ENCODE assay signal across 8 cellular contexts in the genomic region with DNA sequence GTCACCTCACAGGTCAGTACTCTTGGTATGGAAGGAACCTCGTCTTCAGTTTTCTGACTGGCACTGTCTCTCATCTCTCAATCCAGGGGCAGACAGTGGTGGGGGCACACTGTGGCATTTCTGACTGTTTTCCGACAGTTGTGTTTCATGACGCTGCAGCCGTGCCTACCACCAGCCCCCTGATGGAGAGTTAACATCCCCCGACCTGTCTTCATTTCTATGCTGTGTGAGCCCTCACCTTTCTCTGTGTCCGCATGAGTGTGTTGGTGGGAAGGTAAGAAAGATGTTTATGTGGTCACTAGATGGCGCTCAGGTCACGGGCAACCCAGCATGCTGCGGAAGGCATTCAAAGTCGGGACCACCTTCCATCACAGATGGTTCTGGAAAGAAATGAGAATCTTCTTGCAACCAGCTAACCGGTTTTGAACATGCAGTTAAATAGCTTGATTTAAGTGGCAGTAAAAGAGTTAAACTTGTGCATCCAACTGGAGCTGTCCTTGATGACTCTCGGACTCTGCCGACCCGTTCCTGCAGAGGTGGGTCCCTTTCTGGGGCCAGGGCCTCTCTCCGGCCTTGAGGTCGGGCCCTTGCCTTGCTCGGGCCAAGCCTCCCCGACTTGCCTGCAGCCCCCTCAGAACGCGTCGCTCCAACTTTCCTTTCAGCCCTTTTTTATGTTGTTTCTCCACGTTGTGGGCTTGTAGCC.
DNase-seq lines count a peak whose midpoint lies in the region; ATAC-seq, FAIRE-seq and TF ChIP-seq lines count a peak whose summit lies in the region.

No MANE protein-coding gene starts in this region.

- H3K9me3 ChIP-seq in DND-41 (ENCODE audit: insufficient read depth, low read length, severe bottlenecking): no peaks in the 10 kb centered on the region
- peaks cover 5 to 8% of the 10 kb centered on the region in 2 experiments; a peak in 1 of 4 replicates for H3K9me3 ChIP-seq in H1 (ENCODE audit: insufficient read depth in 2 of 2, low read depth in 1 of 2, low read length in 1 of 2)

- H3K36me3 ChIP-seq in DND-41 (ENCODE audit: insufficient read depth, low read length) (no peaks in the 10 kb centered on the region), H1 (ENCODE audit: control insufficient read depth in 2 of 4, insufficient read depth in 4 of 4, low read length in 3 of 4) (no peaks in the 10 kb centered on the region), mesendoderm (ENCODE audit: control insufficient read depth, insufficient read depth, low read length) (no peaks in the 10 kb centered on the region)

- no peak overlapping the region for H3K27ac ChIP-seq in DND-41 (ENCODE audit: low read length)
- H3K27ac ChIP-seq in H1 (ENCODE audit: low read depth, low read length): no peak overlapping the region
- no peak overlapping the region for H3K27ac ChIP-seq in mesendoderm (ENCODE audit: low read depth, low read length)

- TF ChIP-seq CTCF in DND-41 (IDR thresholded peaks at IDR 0.05; ENCODE audit: borderline replicate concordance, extremely low read depth, low read length, poor library complexity, severe bottlenecking) (peak; percentile 74), H1 (IDR thresholded peaks at IDR 0.05; ENCODE audit: control extremely low read depth in 1 of 3, insufficient read depth in 1 of 3, low read depth in 1 of 3, low read length in 3 of 3) (peak; percentile 78 to 91 (median 89)), omental fat pad (IDR thresholded peaks at IDR 0.05) (peak in 1 of 3 donors; percentile 18)

- DNase-seq in DND-41 (peak; percentile 48), NCI-H446 (lab: John Stamatoyannopoulos, UW) (peak; percentile 28 to 78), H1 (ENCODE audit: low read depth in 1 of 2, low spot score in 2 of 2) (peak; percentile 56 to 68), mesendoderm (peak; percentile 83), omental fat pad (ENCODE audit: low spot score) (no peak)
- peak; percentile 43 for DNase-seq in activated CD4-positive, alpha-beta memory T cell treated with anti-CD3 and anti-CD28 coated beads, Interleukin-2, amount 10 ng/mL, durations not matched to agents 7 days and 5 days
- DNase-seq in stimulated activated naive CD8-positive, alpha-beta T cell treated with anti-CD3 and anti-CD28 coated beads, Interleukin-15, Interleukin-2, amounts not matched to agents 100 U/mL and 50 U/mL, for 24 hours: peak; percentile 51

- H2AFZ ChIP-seq in DND-41 (ENCODE audit: low read depth, low read length): no peak overlapping the region
- H2AFZ ChIP-seq in H1 (ENCODE audit: low read length): 0 out of 2 replicates have a peak overlapping the region, but pooled peaks have one; percentile 54

- ATAC-seq in DND-41 (ENCODE audit: insufficient read depth, low read depth) (peak; percentile 72), HG02623 (IDR thresholded peaks at IDR 0.05; ENCODE audit: unreplicated experiment) (peak; percentile 55), omental fat pad (ENCODE audit: low FRiP score) (no peak)
- ATAC-seq in stimulated activated naive CD8-positive, alpha-beta T cell treated with anti-CD3 and anti-CD28 coated beads, Interleukin-15, Interleukin-2, amounts not matched to agents 100 U/mL and 50 U/mL, for 24 hours: peak; percentile 79

- H2BK120ac ChIP-seq in H1 (replicated peaks; ENCODE audit: low read depth, low read length): no peak overlapping the region
- no peak overlapping the region for H2BK120ac ChIP-seq in mesendoderm (ENCODE audit: low read depth, low read length)

- peaks cover 17% of the 10 kb centered on the region for H3K27me3 Mint-ChIP-seq in activated CD4-positive, alpha-beta memory T cell treated with anti-CD3 and anti-CD28 coated beads, Interleukin-2, amount 10 ng/mL, durations not matched to agents 7 days and 5 days

- peaks cover 19% of the 10 kb centered on the region for H3K27me3 ChIP-seq in DND-41 (ENCODE audit: insufficient read depth, low read length, poor library complexity)
- H3K27me3 ChIP-seq in H1 (replicated peaks in 1 of 4; ENCODE audit: control insufficient read depth in 3 of 4, extremely low read depth in 1 of 4, insufficient read depth in 3 of 4, low read length in 3 of 4): no peaks in the 10 kb centered on the region
- H3K27me3 ChIP-seq in mesendoderm (ENCODE audit: insufficient read depth, low read length, poor library complexity): no peaks in the 10 kb centered on the region

- no peaks in the 10 kb centered on the region for H3K23me2 ChIP-seq in H1 (ENCODE audit: low read depth, low read length)

- H3K56ac ChIP-seq in H1 (replicated peaks; ENCODE audit: insufficient read length, low read depth, low read length): no peak overlapping the region
- no peak overlapping the region for H3K56ac ChIP-seq in mesendoderm (ENCODE audit: low read length)

- CTCF ChIA-PET in activated CD4-positive, alpha-beta memory T cell treated with anti-CD3 and anti-CD28 coated beads, Interleukin-2, amount 10 ng/mL, durations not matched to agents 7 days and 5 days (lab: Charles Lee): interaction anchor here (1.2 to 2.4 kb wide), 5 partner anchors 9 to 604 kb away, joined by 4 to 10 read pairs (median 5); no protein-coding TSS in a partner anchor
- CTCF ChIA-PET in H1 (lab: Charles Lee; ENCODE audit: partially characterized antibody): interaction anchor here (0.6 to 22.8 kb wide), 31 partner anchors 8 to 631 kb away, joined by 3 to 386 read pairs (median 4); no protein-coding TSS in a partner anchor

- H3K23ac ChIP-seq in H1 (ENCODE audit: insufficient read length): no peak overlapping the region
- no peak overlapping the region for H3K23ac ChIP-seq in mesendoderm (ENCODE audit: low read length)

- no peak overlapping the region for H4K91ac ChIP-seq in H1 (replicated peaks; ENCODE audit: insufficient read length, low read length)

- H3K4ac ChIP-seq in H1 (replicated peaks; ENCODE audit: insufficient read length, low read depth, low read length) (no peak overlapping the region), mesendoderm (ENCODE audit: low read depth, low read length) (no peak overlapping the region)

- H2BK5ac ChIP-seq in H1 (ENCODE audit: low read depth, low read length): no peak overlapping the region
- H2BK5ac ChIP-seq in mesendoderm (ENCODE audit: low read length): no peak overlapping the region

- no peak overlapping the region for H3K9ac ChIP-seq in DND-41 (ENCODE audit: low read depth, low read length)
- H3K9ac ChIP-seq in H1 (replicated peaks in 1 of 4; ENCODE audit: extremely low read depth in 1 of 4, low read depth in 3 of 4, low read length in 3 of 4): no peak overlapping the region
- no peak overlapping the region for H3K9ac ChIP-seq in mesendoderm (ENCODE audit: low read length)

- POLR2A ChIA-PET in activated CD4-positive, alpha-beta memory T cell treated with anti-CD3 and anti-CD28 coated beads, Interleukin-2, amount 10 ng/mL, durations not matched to agents 7 days and 5 days (lab: Charles Lee): no interaction called here
- POLR2A ChIA-PET in H1 (lab: Charles Lee; ENCODE audit: partially characterized antibody): no interaction called here

- no peak overlapping the region for H2BK20ac ChIP-seq in H1 (ENCODE audit: low read length)

- no peak overlapping the region for H2BK12ac ChIP-seq in H1 (ENCODE audit: low read depth, low read length)

- H3K79me2 ChIP-seq in DND-41 (ENCODE audit: insufficient read depth, low read length): no peaks in the 10 kb centered on the region
- no peaks in the 10 kb centered on the region for H3K79me2 ChIP-seq in H1 (ENCODE audit: control insufficient read depth in 1 of 2, insufficient read depth in 2 of 2, low read length in 2 of 2)
- H3K79me2 ChIP-seq in mesendoderm (ENCODE audit: control insufficient read depth, insufficient read depth, low read length): no peaks in the 10 kb centered on the region

- no peak overlapping the region for H4K5ac ChIP-seq in H1 (ENCODE audit: insufficient read length, low read depth, low read length)
- no peak overlapping the region for H4K5ac ChIP-seq in mesendoderm (ENCODE audit: low read length)

- H3K4me3 ChIP-seq in DND-41 (ENCODE audit: low read depth in 1 of 2, low read length in 2 of 2) (no peak overlapping the region), H1 (ENCODE audit: extremely low read depth in 1 of 4, insufficient read depth in 2 of 4, low read depth in 3 of 4, low read length in 4 of 4) (no peak overlapping the region), mesendoderm (ENCODE audit: low read length) (no peak overlapping the region)

- no peak for TF ChIP-seq EP300 in H1 (IDR thresholded peaks at IDR 0.05; ENCODE audit: borderline replicate concordance in 1 of 2, low read depth in 2 of 2, low read length in 2 of 2)

- H3K79me1 ChIP-seq in H1 (ENCODE audit: low read depth, low read length) (no peaks in the 10 kb centered on the region), mesendoderm (ENCODE audit: low read length) (no peaks in the 10 kb centered on the region)

- no peak overlapping the region for H3K4me2 ChIP-seq in DND-41 (ENCODE audit: insufficient read depth, low read length)
- H3K4me2 ChIP-seq in H1 (ENCODE audit: insufficient read depth in 1 of 2, low read depth in 2 of 2, low read length in 2 of 2): no peak overlapping the region
- H3K4me2 ChIP-seq in mesendoderm (ENCODE audit: low read length): no peak overlapping the region

- no peak for TF ChIP-seq POLR2A in H1 (IDR thresholded peaks at IDR 0.05; ENCODE audit: control extremely low read depth in 1 of 2, low read depth in 2 of 2, low read length in 2 of 2)

- no peak overlapping the region for H3K27ac Mint-ChIP-seq in activated CD4-positive, alpha-beta memory T cell treated with anti-CD3 and anti-CD28 coated beads, Interleukin-2, amount 10 ng/mL, durations not matched to agents 7 days and 5 days

- H2BK15ac ChIP-seq in H1 (ENCODE audit: low read length): no peak overlapping the region
- H2BK15ac ChIP-seq in mesendoderm (replicated peaks; ENCODE audit: low read depth): no peak overlapping the region

- WGBS in H1 (ENCODE audit: extremely low coverage in 1 of 2, insufficient coverage in 1 of 2, insufficient read length in 1 of 2, insufficient replicate concordance in 2 of 2, low coverage in 1 of 2, low lambda C conversion rate in 2 of 2, missing lambda C conversion rate in 1 of 2), 2 experiments: 59% methylated on average over 22 of the region's 22 CpGs; no CpG with 5 or more reads in 1 of the 2 experiments
- no CpG with 5 or more reads among the region's 22 CpGs for WGBS in mesendoderm (ENCODE audit: extremely low coverage, insufficient coverage, low lambda C conversion rate)

- H3K4me1 Mint-ChIP-seq in activated CD4-positive, alpha-beta memory T cell treated with anti-CD3 and anti-CD28 coated beads, Interleukin-2, amount 10 ng/mL, durations not matched to agents 7 days and 5 days: peaks cover 9% of the 10 kb centered on the region

- H3K4me1 ChIP-seq in DND-41 (ENCODE audit: insufficient read depth, low read length): no peaks in the 10 kb centered on the region
- H3K4me1 ChIP-seq in H1 (replicated peaks in 1 of 4; ENCODE audit: control insufficient read depth in 3 of 4, insufficient read depth in 4 of 4, low read length in 3 of 4): no peaks in the 10 kb centered on the region
- no peaks in the 10 kb centered on the region for H3K4me1 ChIP-seq in mesendoderm (ENCODE audit: control insufficient read depth, low read depth, low read length)

- H4K20me1 ChIP-seq in DND-41 (ENCODE audit: insufficient read depth, low read length): no peaks in the 10 kb centered on the region; the same call in 1 of the 2 replicates
- H4K20me1 ChIP-seq in H1 (replicated peaks in 1 of 2; ENCODE audit: control insufficient read depth in 1 of 2, insufficient read depth in 2 of 2, low read length in 2 of 2): no peaks in the 10 kb centered on the region

- no peak overlapping the region for H3K14ac ChIP-seq in H1 (ENCODE audit: insufficient read length)

- H3K9me3 Mint-ChIP-seq in activated CD4-positive, alpha-beta memory T cell treated with anti-CD3 and anti-CD28 coated beads, Interleukin-2, amount 10 ng/mL, durations not matched to agents 7 days and 5 days: no peaks in the 10 kb centered on the region

- peak; percentile 96 for FAIRE-seq in H1 (lab: Jason Lieb, UNC)

- H2AK5ac ChIP-seq in H1 (ENCODE audit: low read depth, low read length) (no peak overlapping the region), mesendoderm (ENCODE audit: low read length) (no peak overlapping the region)

- H3K36me3 Mint-ChIP-seq in activated CD4-positive, alpha-beta memory T cell treated with anti-CD3 and anti-CD28 coated beads, Interleukin-2, amount 10 ng/mL, durations not matched to agents 7 days and 5 days (ENCODE audit: low read depth): no peaks in the 10 kb centered on the region

- no peak overlapping the region for H3K4me3 Mint-ChIP-seq in activated CD4-positive, alpha-beta memory T cell treated with anti-CD3 and anti-CD28 coated beads, Interleukin-2, amount 10 ng/mL, durations not matched to agents 7 days and 5 days

- peak; percentile 96 to 97 for TF ChIP-seq RAD21 in H1 (IDR thresholded peaks at IDR 0.05 in 1 of 2, conservative IDR thresholded peaks at IDR 0.05 in 1 of 2; ENCODE audit: low read depth in 2 of 2, low read length in 2 of 2)

- H4K8ac ChIP-seq in H1 (ENCODE audit: extremely low read depth, insufficient read depth, low read length) (no peak overlapping the region), mesendoderm (ENCODE audit: low read depth, low read length) (no peak overlapping the region)

- no peak overlapping the region for H3K18ac ChIP-seq in H1 (ENCODE audit: extremely low read depth, low read length)
- no peak overlapping the region for H3K18ac ChIP-seq in mesendoderm (ENCODE audit: low read length)
